ENCODE assay signal across 14 cellular contexts in the genomic region with DNA sequence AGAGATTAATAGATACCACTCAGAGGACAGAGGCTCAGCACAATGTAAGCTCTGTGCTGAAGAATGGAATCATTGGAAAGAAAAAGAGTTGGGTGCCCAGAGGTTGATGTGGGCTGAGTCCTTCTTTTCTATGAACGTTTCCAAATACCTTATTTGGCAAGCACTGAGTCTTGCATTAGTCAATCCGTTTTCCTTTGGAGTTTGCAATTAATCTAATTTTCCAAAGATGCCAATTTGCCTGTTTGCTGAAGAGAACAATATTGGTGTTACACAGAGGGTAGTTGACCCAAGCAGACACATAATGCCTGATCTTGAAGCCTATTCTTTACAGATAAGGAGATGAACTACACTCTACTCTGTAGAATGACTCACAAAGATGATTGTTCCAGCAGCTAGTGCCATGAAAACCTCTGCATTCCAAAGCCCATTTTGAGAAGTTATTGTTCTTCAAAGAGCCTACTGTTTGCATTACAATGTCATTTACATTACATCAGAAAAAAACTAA. TPM values are rescaled to one million over a fixed set of nuclear protein-coding genes. Genes with fewer than 3 reads are reported as not detected.
DNase-seq lines count a peak whose midpoint lies in the region; ATAC-seq and TF ChIP-seq lines count a peak whose summit lies in the region.
"Had no signal": no experiment of that assay in that cellular context is flagged by ENCODE, and none has a peak within 500 bp of the region (broad histone marks: within the 10 kb centered on the region; RNA-seq: fewer than 3 reads in every experiment).

No MANE protein-coding gene starts in this region.

- no peak overlapping the region for H3K27ac Mint-ChIP-seq in MCF 10A (ENCODE audit: low read depth, unreplicated experiment)
- no peak overlapping the region; the same call in 1 of the 2 replicates for H3K27ac Mint-ChIP-seq in WTC11
- H3K27ac Mint-ChIP-seq: activated B cell treated with CpG ODN at 0.5 μM for 24 hours, immature natural killer cell, mesothelial cell of epicardium had no signal

- H3K9me3 Mint-ChIP-seq in MCF 10A (ENCODE audit: unreplicated experiment): peaks cover 9% of the 10 kb centered on the region
- peaks cover 9% of the 10 kb centered on the region for H3K9me3 Mint-ChIP-seq in WTC11
- H3K9me3 Mint-ChIP-seq: immature natural killer cell had no signal

- no peak for TF ChIP-seq POLR2A in esophagus squamous epithelium (IDR thresholded peaks at IDR 0.05)
- no peak for TF ChIP-seq POLR2A in heart left ventricle (IDR thresholded peaks at IDR 0.05)

- H3K27me3 ChIP-seq in mammary epithelial cell (ENCODE audit: insufficient read depth, low read length) (no peaks in the 10 kb centered on the region), iPS-15b (ENCODE audit: control insufficient read depth, insufficient read depth, low read length) (no peaks in the 10 kb centered on the region), esophagus squamous epithelium (peaks cover 0 to 16% (median 0%) of the 10 kb centered on the region in 4 donors), heart left ventricle (peaks cover 0 to 20% (median 0%) of the 10 kb centered on the region in 9 donors)

- no peak overlapping the region for H3K9ac ChIP-seq in mammary epithelial cell (ENCODE audit: insufficient read depth, low read length)
- no peak overlapping the region for H3K9ac ChIP-seq in iPS-15b (ENCODE audit: low read depth, low read length)

- POLR2A ChIA-PET in MCF 10A (lab: Yijun Ruan, JAX) (interaction anchor here (1.0 to 1.5 kb wide), 2 partner anchors 11 to 14 kb away, joined by 3 to 6 read pairs; no protein-coding TSS in a partner anchor), WTC11 (lab: Charles Lee) (no interaction called here)

- in situ Hi-C loops in mammary epithelial cell (cut with MboI; ENCODE audit: low sequenced_read_pairs in 2 of 2): no loop called here

- no peaks in the 10 kb centered on the region for H3K36me3 ChIP-seq in mammary epithelial cell (ENCODE audit: insufficient read depth, low read length)
- H3K36me3 ChIP-seq in iPS-15b (ENCODE audit: control insufficient read depth, insufficient read depth, low read length): no peaks in the 10 kb centered on the region
- H3K36me3 ChIP-seq in esophagus squamous epithelium: no peaks in the 10 kb centered on the region
- H3K36me3 ChIP-seq in heart left ventricle: no peaks in the 10 kb centered on the region
- H3K36me3 ChIP-seq: thoracic aorta had no signal

- no peaks in the 10 kb centered on the region for H3K9me3 ChIP-seq in mammary epithelial cell (replicated peaks; ENCODE audit: insufficient read depth, low read length)
- no peaks in the 10 kb centered on the region for H3K9me3 ChIP-seq in iPS-15b (ENCODE audit: control insufficient read depth, insufficient read depth, low read length)
- no peaks in the 10 kb centered on the region for H3K9me3 ChIP-seq in esophagus squamous epithelium
- H3K9me3 ChIP-seq in heart left ventricle: peaks cover 0 to 12% (median 2%) of the 10 kb centered on the region in 12 donors
- H3K9me3 ChIP-seq: thoracic aorta had no signal

- H3K4me3 Mint-ChIP-seq in MCF 10A (ENCODE audit: unreplicated experiment) (no peak overlapping the region), WTC11 (peak overlapping the region; percentile 19; the same call in 1 of the 2 replicates)
- H3K4me3 Mint-ChIP-seq: activated B cell treated with CpG ODN at 0.5 μM for 24 hours, immature natural killer cell, mesothelial cell of epicardium had no signal

- CTCF ChIA-PET in mammary epithelial cell (lab: Charles Lee; ENCODE audit: low non-redundant PET): no interaction called here
- CTCF ChIA-PET in MCF 10A (lab: Yijun Ruan, JAX): no interaction called here
- CTCF ChIA-PET in WTC11 (lab: Charles Lee): no interaction called here

- WGBS in mammary epithelial cell (ENCODE audit: low coverage, missing lambda C conversion rate): 3% methylated on average over 2 of the region's 2 CpGs
- WGBS in esophagus squamous epithelium, 2 donors: 12 to 14% methylated on average over 2 of the region's 2 CpGs
- 30 to 52% (median 34%) methylated on average over 2 of the region's 2 CpGs for WGBS in heart left ventricle, 4 donors

- BruUV-seq in mammary epithelial cell (replicated peaks; lab: Mats Ljungman, UMichigan) (no TSS peak), MCF 10A (replicated peaks; lab: Mats Ljungman, UMichigan) (no TSS peak)

- no peak for TF ChIP-seq CTCF in mammary epithelial cell (conservative IDR thresholded peaks at IDR 0.05 in 1 of 2, IDR thresholded peaks at IDR 0.05 in 1 of 2; ENCODE audit: extremely low read depth in 1 of 2, insufficient read depth in 1 of 2, low read depth in 1 of 2, low read length in 2 of 2)
- TF ChIP-seq CTCF in MCF 10A (IDR thresholded peaks at IDR 0.05; ENCODE audit: unreplicated experiment): no peak
- no peak for TF ChIP-seq CTCF in WTC11 (IDR thresholded peaks at IDR 0.05)
- no peak for TF ChIP-seq CTCF in esophagus squamous epithelium (IDR thresholded peaks at IDR 0.05)
- TF ChIP-seq CTCF in heart left ventricle (IDR thresholded peaks at IDR 0.05): no peak

- H3K27me3 Mint-ChIP-seq in MCF 10A (ENCODE audit: insufficient read depth, unreplicated experiment) (no peaks in the 10 kb centered on the region), WTC11 (ENCODE audit: low read depth) (no peaks in the 10 kb centered on the region; the same call in 1 of the 2 replicates)

- no peaks in the 10 kb centered on the region for H3K79me2 ChIP-seq in mammary epithelial cell (ENCODE audit: insufficient read depth, low read length)

- no peak overlapping the region for H3K4me2 ChIP-seq in mammary epithelial cell (ENCODE audit: insufficient read depth, low read depth, low read length)

- H2AFZ ChIP-seq in mammary epithelial cell (ENCODE audit: low read depth, low read length): no peak overlapping the region

- DNase-seq in mammary epithelial cell (peak; percentile 79), MCF 10A (ENCODE audit: unreplicated experiment) (no peak), WTC11 (ENCODE audit: low spot score) (no peak), ecto neural progenitor cell (ENCODE audit: low spot score) (no peak), NCI-H446 (lab: John Stamatoyannopoulos, UW) (no peak), esophagus squamous epithelium (lab: John Stamatoyannopoulos, UW) (no peak), heart left ventricle (no peak)
- DNase-seq: activated B cell treated with CpG ODN at 0.5 μM for 24 hours; immature natural killer cell; posterior cingulate gyrus; stimulated activated CD4-positive, alpha-beta T cell treated with anti-CD3 and anti-CD28 coated beads, Interleukin-15, amount 100 ng/mL, for 24 hours had no signal

- peaks cover 15% of the 10 kb centered on the region for H3K4me1 ChIP-seq in mammary epithelial cell (ENCODE audit: insufficient read depth, low read length)
- H3K4me1 ChIP-seq in iPS-15b (ENCODE audit: control insufficient read depth, insufficient read depth, low read length): peaks cover 23% of the 10 kb centered on the region
- peaks cover 0 to 11% (median 3%) of the 10 kb centered on the region in 3 donors for H3K4me1 ChIP-seq in esophagus squamous epithelium
- H3K4me1 ChIP-seq in heart left ventricle: peaks cover 0 to 5% (median 0%) of the 10 kb centered on the region in 12 donors

- dilution Hi-C loops in mammary epithelial cell (cut with HindIII; ENCODE audit: low sequenced_read_pairs): no loop called here

- H3K27ac ChIP-seq in mammary epithelial cell (ENCODE audit: insufficient read depth, low read depth, low read length) (peak overlapping the region; percentile 2), esophagus squamous epithelium (no peak overlapping the region), heart left ventricle (no peak overlapping the region)
- H3K27ac ChIP-seq: thoracic aorta had no signal

- H3K4me1 Mint-ChIP-seq in MCF 10A (ENCODE audit: insufficient read depth, unreplicated experiment): peaks cover 9% of the 10 kb centered on the region
- no peaks in the 10 kb centered on the region; the same call in 1 of the 2 replicates for H3K4me1 Mint-ChIP-seq in WTC11
- H3K4me1 Mint-ChIP-seq: activated B cell treated with CpG ODN at 0.5 μM for 24 hours, immature natural killer cell had no signal

- ATAC-seq in WTC11 (peak; percentile 84), heart left ventricle (no peak)

- H3K36me3 Mint-ChIP-seq in MCF 10A (ENCODE audit: insufficient read depth, unreplicated experiment) (no peaks in the 10 kb centered on the region), WTC11 (peaks cover 8% of the 10 kb centered on the region)
- H3K36me3 Mint-ChIP-seq: immature natural killer cell, mesothelial cell of epicardium had no signal

- H4K20me1 ChIP-seq in mammary epithelial cell (ENCODE audit: insufficient read depth, low read length): no peaks in the 10 kb centered on the region

- H3K4me3 ChIP-seq in mammary epithelial cell (replicated peaks in 1 of 3; ENCODE audit: insufficient read depth in 1 of 3, low read depth in 2 of 3, low read length in 3 of 3): no peak overlapping the region
- H3K4me3 ChIP-seq in iPS-15b (ENCODE audit: low read depth, low read length): peak overlapping the region; percentile 6
- H3K4me3 ChIP-seq in esophagus squamous epithelium: no peak overlapping the region
- H3K4me3 ChIP-seq in heart left ventricle: no peak overlapping the region
- H3K4me3 ChIP-seq: thoracic aorta had no signal

- intact Hi-C loops in mammary epithelial cell (cut with micrococcal nuclease) (no loop called here), MCF 10A (cut with micrococcal nuclease) (no loop called here), esophagus squamous epithelium (cut with DNase I) (no loop called here), heart left ventricle (cut with DNase I) (no loop called here)

TF ChIP-seq in WTC11, 78 proteins besides CTCF, POLR2A, EP300 and RAD21 (continues in another document):
- TF ChIP-seq SOX15 (CRISPR knock-in tag; IDR thresholded peaks at IDR 0.05): no peak
- no peak for TF ChIP-seq FOXP4 (CRISPR knock-in tag; IDR thresholded peaks at IDR 0.05)

RNA-seq across cellular contexts. Expression of gene MET, which starts 55.4 kb away (rescaled TPM):
- total RNA-seq in mammary epithelial cell: 100 to 1,000 TPM; 112 to 179 TPM
- polyA plus RNA-seq in mammary epithelial cell: 85.8 TPM
- polyA minus RNA-seq in mammary epithelial cell: 157 TPM
- 129 and 154 TPM in 2 replicates for total RNA-seq in MCF 10A (2022)
- total RNA-seq in WTC11 (2021): 9.4 to 12.8 TPM (median 11.6 TPM) in 3 replicates
- 10 to 100 TPM in 3 of 4 donors, 1 to 10 TPM in 1; 3.8 to 25.0 (median 18.6) TPM for total RNA-seq in esophagus squamous epithelium
- total RNA-seq in heart left ventricle: 10 to 100 TPM; 11.1 to 29.7 (median 16.4) TPM
- polyA plus RNA-seq in heart left ventricle: 10 to 100 TPM in 1 of 2 donors, 1 to 10 TPM in 1; 2.4 to 11.9 TPM
- polyA plus RNA-seq: immature natural killer cell had no signal
